Comparison of ENCODE assay signal across 26 cellular contexts in genomic region chr19:55232986-55233385, GRCh38.
"Had no signal": no experiment of that assay in that cellular context is flagged by ENCODE, and none has a peak within 500 bp of the region (broad histone marks: within the 10 kb centered on the region; RNA-seq: fewer than 3 reads in every experiment).

No MANE protein-coding gene starts in this region.

- H3K4me1 Mint-ChIP-seq: stimulated activated memory B cell treated with anti-CD40 and anti-IgM and Interleukin-4, amounts not matched to agents 10 μg/mL and 1 μg/mL and 100 μg/mL, for 72 hours had no signal

- FAIRE-seq: endothelial cell of umbilical vein, kidney, pancreas had no signal

- H3K4me3 ChIP-seq: coronary artery, esophagus muscularis mucosa, gastroesophageal sphincter, heart left ventricle, hepatocyte, left lung, mucosa of descending colon, pancreas, sigmoid colon, thoracic aorta, tibial nerve, upper lobe of left lung, uterus had no signal

- ATAC-seq: foreskin keratinocyte; gastroesophageal sphincter; heart left ventricle; left lung; mucosa of descending colon; pancreas; stimulated activated memory B cell treated with anti-CD40 and anti-IgM and Interleukin-4, amounts not matched to agents 10 μg/mL and 1 μg/mL and 100 μg/mL, for 72 hours had no signal

- H3K4me3 Mint-ChIP-seq: mesothelial cell of epicardium; naive B cell; stimulated activated memory B cell treated with anti-CD40 and anti-IgM and Interleukin-4, amounts not matched to agents 10 μg/mL and 1 μg/mL and 100 μg/mL, for 72 hours; stimulated activated naive CD8-positive, alpha-beta T cell treated with anti-CD3 and anti-CD28 coated beads, Interleukin-15, Interleukin-2, amounts not matched to agents 100 ng/mL and 50 ng/mL, for 24 hours had no signal

- DNase-seq: dermis blood vessel endothelial cell; effector memory CD4-positive, alpha-beta T cell; foreskin keratinocyte; heart left ventricle; kidney; mesenchymal stem cell; naive B cell; occipital lobe; sigmoid colon; stimulated activated CD4-positive, alpha-beta T cell treated with anti-CD3 and anti-CD28 coated beads, Interleukin-2, amount 100 ng/mL, for 24 hours; stimulated activated CD4-positive, alpha-beta T cell treated with anti-CD3 and anti-CD28 coated beads, Interleukin-4, amount 100 ng/mL, for 24 hours; upper lobe of left lung; uterus had no signal

- H3K27ac ChIP-seq: coronary artery, esophagus muscularis mucosa, foreskin keratinocyte, gastroesophageal sphincter, heart left ventricle, hepatocyte, left lung, pancreas, sigmoid colon, thoracic aorta, tibial nerve, upper lobe of left lung, uterus had no signal

- H3K36me3 ChIP-seq: uterus had no signal

- H3K4me1 ChIP-seq: foreskin keratinocyte, left lung, pancreas, tibial nerve, upper lobe of left lung, uterus had no signal

- H3K27me3 Mint-ChIP-seq: naive B cell; stimulated activated memory B cell treated with anti-CD40 and anti-IgM and Interleukin-4, amounts not matched to agents 10 μg/mL and 1 μg/mL and 100 μg/mL, for 72 hours; stimulated activated naive CD8-positive, alpha-beta T cell treated with anti-CD3 and anti-CD28 coated beads, Interleukin-15, Interleukin-2, amounts not matched to agents 100 ng/mL and 50 ng/mL, for 24 hours had no signal

- H3K27ac Mint-ChIP-seq: mesothelial cell of epicardium; naive B cell; stimulated activated memory B cell treated with anti-CD40 and anti-IgM and Interleukin-4, amounts not matched to agents 10 μg/mL and 1 μg/mL and 100 μg/mL, for 72 hours; stimulated activated naive CD8-positive, alpha-beta T cell treated with anti-CD3 and anti-CD28 coated beads, Interleukin-15, Interleukin-2, amounts not matched to agents 100 ng/mL and 50 ng/mL, for 24 hours had no signal

- H3K27me3 ChIP-seq: esophagus muscularis mucosa, foreskin keratinocyte, gastroesophageal sphincter, heart left ventricle, hepatocyte, left lung, pancreas, sigmoid colon, tibial nerve, upper lobe of left lung, uterus had no signal

- H3K9me3 ChIP-seq: esophagus muscularis mucosa, gastroesophageal sphincter, heart left ventricle, left lung, mucosa of descending colon, pancreas, sigmoid colon, thoracic aorta, tibial nerve, upper lobe of left lung, uterus had no signal

- H3K9me3 Mint-ChIP-seq: mesothelial cell of epicardium; naive B cell; stimulated activated memory B cell treated with anti-CD40 and anti-IgM and Interleukin-4, amounts not matched to agents 10 μg/mL and 1 μg/mL and 100 μg/mL, for 72 hours; stimulated activated naive CD8-positive, alpha-beta T cell treated with anti-CD3 and anti-CD28 coated beads, Interleukin-15, Interleukin-2, amounts not matched to agents 100 ng/mL and 50 ng/mL, for 24 hours had no signal
